Comparison of ENCODE assay signal across 9 cellular contexts in genomic region chr9:128250839-128251558, GRCh38. TPM values are rescaled to one million over a fixed set of nuclear protein-coding genes. Genes with fewer than 3 reads are reported as not detected.
DNase-seq lines count a peak whose midpoint lies in the region; ATAC-seq and TF ChIP-seq lines count a peak whose summit lies in the region.
"Had no signal": no experiment of that assay in that cellular context is flagged by ENCODE, and none has a peak within 500 bp of the region (broad histone marks: within the 10 kb centered on the region; RNA-seq: fewer than 3 reads in every experiment).

No MANE protein-coding gene starts in this region.

- no peak for TF ChIP-seq POLR2A in GM18505 (IDR thresholded peaks at IDR 0.05; ENCODE audit: borderline replicate concordance, extremely low read depth, insufficient read depth, insufficient read length)

- H3K4me1 ChIP-seq in HUES64 (ENCODE audit: insufficient read depth, low read length) (peaks cover 8% of the 10 kb centered on the region), parathyroid adenoma (no peaks in the 10 kb centered on the region)

- 91% methylated on average over 38 of the region's 38 CpGs for WGBS in HUES64

- intact Hi-C loops in dorsolateral prefrontal cortex (cut with DNase I), result no loop called here

- H2AFZ ChIP-seq in parathyroid adenoma, result no peak overlapping the region

- ATAC-seq in GM18505 (IDR thresholded peaks at IDR 0.05; ENCODE audit: unreplicated experiment) (peak; percentile 22), HG03432 (IDR thresholded peaks at IDR 0.05; ENCODE audit: unreplicated experiment) (no peak)

- H3K9ac ChIP-seq in HUES64 (ENCODE audit: low read depth, low read length) (peak overlapping the region; percentile 55), parathyroid adenoma (no peak overlapping the region)

- H3K27ac ChIP-seq in HUES64 (ENCODE audit: low read depth, low read length), result no peak overlapping the region
- H3K27ac ChIP-seq in dorsolateral prefrontal cortex, result peak overlapping the region in 50 of 59 donors; percentile 13 to 90 (median 68)
- no peak overlapping the region for H3K27ac ChIP-seq in parathyroid adenoma

- H3K79me2 ChIP-seq in parathyroid adenoma, result no peaks in the 10 kb centered on the region

- H3K27me3 ChIP-seq in HUES64 (ENCODE audit: insufficient read depth, low read length), result no peaks in the 10 kb centered on the region
- H3K27me3 ChIP-seq in dorsolateral prefrontal cortex, result peaks cover 0 to 5% (median 0%) of the 10 kb centered on the region in 45 donors
- H3K27me3 ChIP-seq in parathyroid adenoma (ENCODE audit: control insufficient read depth, insufficient read depth, low read length), result no peaks in the 10 kb centered on the region

- H3K36me3 ChIP-seq in HUES64 (ENCODE audit: insufficient read depth, low read length) (peaks cover 19% of the 10 kb centered on the region), parathyroid adenoma (ENCODE audit: control insufficient read depth, insufficient read depth, low read length) (no peaks in the 10 kb centered on the region)

- H3K9me3 ChIP-seq in HUES64 (ENCODE audit: insufficient read depth, low read depth, low read length), result no peaks in the 10 kb centered on the region
- H3K9me3 ChIP-seq in parathyroid adenoma (ENCODE audit: control insufficient read depth, low read length), result no peaks in the 10 kb centered on the region

- no peak for DNase-seq in dorsolateral prefrontal cortex
- DNase-seq in hypothalamus (lab: John Stamatoyannopoulos, UW), result no peak
- no peak for DNase-seq in effector CD8-positive, alpha-beta T cell (lab: John Stamatoyannopoulos, UW)
- no peak for DNase-seq in NCI-H1417 treated with DMSO at 0.1 percent for 48 hours (lab: John Stamatoyannopoulos, UW)
- DNase-seq: NCI-H1694 treated with DMSO at 0.1 percent for 48 hours had no signal

- peak overlapping the region; percentile 22 for H3K4me2 ChIP-seq in parathyroid adenoma (ENCODE audit: low read length)

- peak overlapping the region; percentile 51 for H3K4me3 ChIP-seq in HUES64 (ENCODE audit: low read length)
- H3K4me3 ChIP-seq in dorsolateral prefrontal cortex, result peak overlapping the region in 27 of 59 donors; percentile 6 to 48 (median 22)
- H3K4me3 ChIP-seq in parathyroid adenoma (ENCODE audit: low read depth, low read length), result no peak overlapping the region

- TF ChIP-seq CTCF in dorsolateral prefrontal cortex (IDR thresholded peaks at IDR 0.05 in 54 of 56, conservative IDR thresholded peaks at IDR 0.05 in 2 of 56; ENCODE audit: low read depth in 1 of 56, partially characterized antibody in 56 of 56), result no peak
- TF ChIP-seq CTCF in parathyroid adenoma (IDR thresholded peaks at IDR 0.05), result no peak

RNA-seq across cellular contexts. Expression of gene GOLGA2, which starts 24.8 kb away (rescaled TPM):
- polyA plus RNA-seq in HUES64 (2013, experiment 1 of 2), result 22.2 TPM
- polyA plus RNA-seq in HUES64 (2013, experiment 2 of 2), result 24.2 TPM
- total RNA-seq in dorsolateral prefrontal cortex, result 100 to 1,000 TPM in 36 of 120 experiments, 10 to 100 TPM in 84; 59.2 to 145 (median 94.1) TPM

RNA-seq across cellular contexts. Expression of gene SWI5, which starts 25.1 kb away (rescaled TPM):
- polyA plus RNA-seq in HUES64 (2013, experiment 1 of 2), result 19.7 TPM
- 21.7 TPM for polyA plus RNA-seq in HUES64 (2013, experiment 2 of 2)
- 10 to 100 TPM; 11.3 to 29.4 (median 16.7) TPM for total RNA-seq in dorsolateral prefrontal cortex

RNA-seq across cellular contexts. Expression of gene DNM1, which starts 47.8 kb away (rescaled TPM):
- polyA plus RNA-seq in HUES64 (2013, experiment 1 of 2), result 27.4 TPM
- polyA plus RNA-seq in HUES64 (2013, experiment 2 of 2), result 32.6 TPM
- 1,000 to 10,000 TPM in 1 of 120 experiments, 100 to 1,000 TPM in 119; 213 to 1,033 (median 740) TPM for total RNA-seq in dorsolateral prefrontal cortex

RNA-seq across cellular contexts. Expression of gene CIZ1, which starts 59.6 kb away (rescaled TPM):
- 63.2 TPM for polyA plus RNA-seq in HUES64 (2013, experiment 1 of 2)
- polyA plus RNA-seq in HUES64 (2013, experiment 2 of 2), result 73.5 TPM
- 100 to 1,000 TPM; 120 to 216 (median 165) TPM for total RNA-seq in dorsolateral prefrontal cortex

Comparison
In these comparisons a context has a peak if more than half of its experiments do, and no peak if none do; other contexts are left out.
1. H3K27ac ChIP-seq: peak in dorsolateral prefrontal cortex (50 of 59); none in HUES64 (single experiment) and parathyroid adenoma (single experiment).